ENCODE assay signal across 9 cellular contexts in the genomic region with DNA sequence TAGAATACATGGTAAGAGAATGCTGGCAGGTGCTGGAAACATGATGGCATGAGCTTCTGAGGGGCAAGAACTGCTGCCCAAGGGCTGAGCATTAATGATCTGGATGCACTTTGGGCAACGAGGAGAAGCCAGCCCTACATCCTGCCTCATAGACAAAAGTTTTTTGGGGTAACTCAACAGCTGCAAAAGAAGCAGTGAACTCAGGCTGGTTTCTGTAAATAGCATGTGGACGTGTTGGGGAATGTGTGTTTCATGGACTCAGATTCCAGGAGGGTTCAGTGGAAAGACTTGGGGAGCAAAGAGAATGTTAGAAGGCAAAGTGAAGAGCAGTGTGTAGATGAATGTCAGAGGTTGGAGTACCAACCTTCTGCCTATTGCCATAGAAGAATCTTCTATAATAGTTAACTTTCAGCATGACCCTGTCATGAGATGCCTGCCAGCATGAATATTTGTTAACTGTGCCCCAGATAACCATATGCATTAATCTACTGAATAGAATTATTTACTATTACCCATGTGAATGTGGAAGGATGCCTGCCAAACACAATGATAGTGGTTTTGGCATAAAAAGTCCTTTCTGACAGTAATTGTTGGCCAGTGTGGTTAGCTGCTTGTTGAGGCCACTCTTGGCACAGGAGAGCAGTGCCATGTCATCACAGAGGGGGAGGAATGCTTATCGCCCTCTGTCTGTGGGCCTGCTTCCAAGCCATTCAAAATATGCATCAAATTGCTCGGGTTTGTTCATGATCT.
A peak's percentile ranks its signal among the peaks of the same experiment; 100 is the strongest.
DNase-seq lines count a peak whose midpoint lies in the region; ATAC-seq and TF ChIP-seq lines count a peak whose summit lies in the region.
"Had no signal": no experiment of that assay in that cellular context is flagged by ENCODE, and none has a peak within 500 bp of the region (broad histone marks: within the 10 kb centered on the region; RNA-seq: fewer than 3 reads in every experiment).

No MANE protein-coding gene starts in this region.

- peaks cover 32% of the 10 kb centered on the region for H3K4me1 ChIP-seq in osteoblast (ENCODE audit: insufficient read depth, low read length)

- CTCF ChIA-PET in activated naive CD4-positive, alpha-beta T cell treated with anti-CD3 and anti-CD28 coated beads, Interleukin-2, amount 10 ng/mL, durations not matched to agents 7 days and 5 days (lab: Charles Lee), result no interaction called here
- CTCF ChIA-PET in GM10248 (lab: Yijun Ruan, JAX), result interaction anchor here (1.0 to 2.8 kb wide), 5 partner anchors 9 to 228 kb away, joined by 3 to 14 read pairs (median 3); no protein-coding TSS in a partner anchor

- POLR2A ChIA-PET in GM10248 (lab: Yijun Ruan, JAX), result no interaction called here

- peak; percentile 56 for DNase-seq in Caki2 (ENCODE audit: low read depth)
- DNase-seq in OCI-M1 (lab: John Stamatoyannopoulos, UW), result peak; percentile 68
- peak; percentile 60 for DNase-seq in osteoblast (ENCODE audit: insufficient read length, low spot score, missing footprints)
- no peak for DNase-seq in activated CD8-positive, alpha-beta memory T cell treated with anti-CD3 and anti-CD28 coated beads for 24 hours
- DNase-seq in activated naive CD4-positive, alpha-beta T cell treated with anti-CD3 and anti-CD28 coated beads, Interleukin-2, amount 10 ng/mL, durations not matched to agents 7 days and 5 days, result no peak
- DNase-seq in GM10248 (ENCODE audit: extremely low spot score), result no peak

- H3K9me3 Mint-ChIP-seq in activated naive CD4-positive, alpha-beta T cell treated with anti-CD3 and anti-CD28 coated beads, Interleukin-2, amount 10 ng/mL, durations not matched to agents 7 days and 5 days, result no peaks in the 10 kb centered on the region
- H3K9me3 Mint-ChIP-seq: IgD-negative memory B cell had no signal

- peak overlapping the region; percentile 90 for H3K27ac ChIP-seq in osteoblast (ENCODE audit: low read depth, low read length)

- no peaks in the 10 kb centered on the region for H3K36me3 Mint-ChIP-seq in activated naive CD4-positive, alpha-beta T cell treated with anti-CD3 and anti-CD28 coated beads, Interleukin-2, amount 10 ng/mL, durations not matched to agents 7 days and 5 days
- H3K36me3 Mint-ChIP-seq: IgD-negative memory B cell had no signal

- H3K9me3 ChIP-seq in osteoblast (ENCODE audit: low read depth, low read length), result no peaks in the 10 kb centered on the region

- no peak overlapping the region for H3K4me3 ChIP-seq in osteoblast (ENCODE audit: insufficient read depth, low read length)

- TF ChIP-seq CTCF in osteoblast (IDR thresholded peaks at IDR 0.05; ENCODE audit: extremely low read depth, low read depth, low read length), result peak; percentile 48
- no peak for TF ChIP-seq CTCF in GM10248 (IDR thresholded peaks at IDR 0.05; ENCODE audit: control extremely low read depth, extremely low read depth, low read depth, missing control alignments)

- no peaks in the 10 kb centered on the region for H3K27me3 Mint-ChIP-seq in activated naive CD4-positive, alpha-beta T cell treated with anti-CD3 and anti-CD28 coated beads, Interleukin-2, amount 10 ng/mL, durations not matched to agents 7 days and 5 days
- H3K27me3 Mint-ChIP-seq: IgD-negative memory B cell had no signal

- in situ Hi-C loops in Caki2 (cut with HindIII; ENCODE audit: low pct_unique_long_range_greater_than_20kb, low sequenced_read_pairs), result no loop called here

- peak overlapping the region; percentile 71 for H3K4me2 ChIP-seq in osteoblast (ENCODE audit: insufficient read depth, low read length)

- H3K27me3 ChIP-seq in osteoblast (ENCODE audit: insufficient read depth, low read length), result no peaks in the 10 kb centered on the region

- no peaks in the 10 kb centered on the region for H4K20me1 ChIP-seq in osteoblast (ENCODE audit: insufficient read depth, low read length)

- no peaks in the 10 kb centered on the region for H3K36me3 ChIP-seq in osteoblast (ENCODE audit: insufficient read depth, low read length)

- ATAC-seq in esophagus mucosa, result peak; percentile 33
- no peak for ATAC-seq in GM18502 (IDR thresholded peaks at IDR 0.05; ENCODE audit: poor library complexity, unreplicated experiment)

- no peak overlapping the region for H3K27ac Mint-ChIP-seq in activated naive CD4-positive, alpha-beta T cell treated with anti-CD3 and anti-CD28 coated beads, Interleukin-2, amount 10 ng/mL, durations not matched to agents 7 days and 5 days
- H3K27ac Mint-ChIP-seq: IgD-negative memory B cell had no signal

- no peak overlapping the region for H3K4me3 Mint-ChIP-seq in activated naive CD4-positive, alpha-beta T cell treated with anti-CD3 and anti-CD28 coated beads, Interleukin-2, amount 10 ng/mL, durations not matched to agents 7 days and 5 days
- H3K4me3 Mint-ChIP-seq: IgD-negative memory B cell had no signal

- no peaks in the 10 kb centered on the region for H3K4me1 Mint-ChIP-seq in activated naive CD4-positive, alpha-beta T cell treated with anti-CD3 and anti-CD28 coated beads, Interleukin-2, amount 10 ng/mL, durations not matched to agents 7 days and 5 days
- H3K4me1 Mint-ChIP-seq: IgD-negative memory B cell had no signal

- no peaks in the 10 kb centered on the region for H3K79me2 ChIP-seq in osteoblast (ENCODE audit: insufficient read depth, low read length)

- peak overlapping the region; percentile 47 for H2AFZ ChIP-seq in osteoblast (ENCODE audit: low read length)

Comparison
In these comparisons a context has a peak if more than half of its experiments do, and no peak if none do; other contexts are left out.
1. DNase-seq: peak in Caki2 (single experiment), OCI-M1 (single experiment) and osteoblast (single experiment); none in activated CD8-positive, alpha-beta memory T cell treated with anti-CD3 and anti-CD28 coated beads for 24 hours (single experiment), activated naive CD4-positive, alpha-beta T cell treated with anti-CD3 and anti-CD28 coated beads, Interleukin-2, amount 10 ng/mL, durations not matched to agents 7 days and 5 days (single experiment) and GM10248 (single experiment).